34 cellular contexts compared by ENCODE assay signal in genomic region chr14:65604535-65604934, GRCh38.
"Had no signal": no experiment of that assay in that cellular context is flagged by ENCODE, and none has a peak within 500 bp of the region (broad histone marks: within the 10 kb centered on the region; RNA-seq: fewer than 3 reads in every experiment).

No MANE protein-coding gene starts in this region.

- H3K36me3 ChIP-seq: brain microvascular endothelial cell, esophagus muscularis mucosa, gastroesophageal sphincter, heart right ventricle, WERI-Rb-1 had no signal

- H3K27ac Mint-ChIP-seq: activated B cell treated with CpG ODN at 0.5 μM for 24 hours; activated naive CD4-positive, alpha-beta T cell treated with anti-CD3 and anti-CD28 coated beads, Interleukin-2, amount 10 ng/mL, durations not matched to agents 7 days and 5 days; activated naive CD4-positive, alpha-beta T cell treated with anti-CD3 and anti-CD28 coated beads, Interleukin-2, amount 50 U/mL, for 72 hours; activated naive CD8-positive, alpha-beta T cell treated with anti-CD3 and anti-CD28 coated beads, Interleukin-2, amount 10 ng/mL, durations not matched to agents 7 days and 5 days; activated T-cell treated with anti-CD3 and anti-CD28 coated beads, Interleukin-2, amount 50 U/mL, for 24 hours; activated T-cell treated with anti-CD3 and anti-CD28 coated beads, Interleukin-2, amount 50 U/mL, for 72 hours; effector memory CD8-positive, alpha-beta T cell; T-helper 17 cell; T-helper 2 cell treated with Interferon-gamma antibody and Interleukin-4, amounts not matched to agents 5 μg/mL and 100 μg/mL, for 36 hours had no signal

- H3K4me1 ChIP-seq: esophagus muscularis mucosa, foreskin keratinocyte, gastroesophageal sphincter, heart right ventricle had no signal

- H3K9me3 Mint-ChIP-seq: activated naive CD4-positive, alpha-beta T cell treated with anti-CD3 and anti-CD28 coated beads, Interleukin-2, amount 10 ng/mL, durations not matched to agents 7 days and 5 days; activated naive CD4-positive, alpha-beta T cell treated with anti-CD3 and anti-CD28 coated beads, Interleukin-2, amount 50 U/mL, for 72 hours; activated naive CD8-positive, alpha-beta T cell treated with anti-CD3 and anti-CD28 coated beads, Interleukin-2, amount 10 ng/mL, durations not matched to agents 7 days and 5 days; activated T-cell treated with anti-CD3 and anti-CD28 coated beads, Interleukin-2, amount 50 U/mL, for 24 hours; activated T-cell treated with anti-CD3 and anti-CD28 coated beads, Interleukin-2, amount 50 U/mL, for 72 hours; central memory CD8-positive, alpha-beta T cell; effector memory CD8-positive, alpha-beta T cell; T-helper 2 cell treated with Interferon-gamma antibody and Interleukin-4, amounts not matched to agents 5 μg/mL and 100 μg/mL, for 36 hours had no signal

- H3K27ac ChIP-seq: brain microvascular endothelial cell, esophagus muscularis mucosa, foreskin keratinocyte, gastroesophageal sphincter, heart right ventricle, WERI-Rb-1 had no signal

- FAIRE-seq: astrocyte, bronchial epithelial cell, colon had no signal

- H3K27me3 ChIP-seq: brain microvascular endothelial cell, esophagus muscularis mucosa, foreskin keratinocyte, gastroesophageal sphincter, heart right ventricle had no signal

- H3K4me3 ChIP-seq: esophagus muscularis mucosa, gastroesophageal sphincter, heart right ventricle had no signal

- DNase-seq: activated B cell treated with CpG ODN at 0.5 μM for 24 hours; activated CD4-positive, alpha-beta T cell treated with anti-CD3 and anti-CD28 coated beads for 48 hours; activated CD4-positive, alpha-beta T cell treated with anti-CD3 and anti-CD28 coated beads, Interleukin-2, amount 50 U/mL, for 1 hour; activated CD4-positive, alpha-beta T cell treated with anti-CD3 and anti-CD28 coated beads, Interleukin-2, amount 50 U/mL, for 48 hours; activated CD8-positive, alpha-beta memory T cell treated with anti-CD3 and anti-CD28 coated beads, Interleukin-2, amount 50 U/mL, for 48 hours; activated gamma-delta T cell; activated naive CD4-positive, alpha-beta T cell; activated naive CD4-positive, alpha-beta T cell treated with anti-CD3 and anti-CD28 coated beads, Interleukin-2, amount 10 ng/mL, durations not matched to agents 7 days and 5 days; activated naive CD8-positive, alpha-beta T cell treated with anti-CD3 and anti-CD28 coated beads, Interleukin-2, amount 10 ng/mL, durations not matched to agents 7 days and 5 days; activated T-cell treated with anti-CD3 and anti-CD28 coated beads for 4 hours; activated T-cell treated with anti-CD3 and anti-CD28 coated beads, Interleukin-2, amount 50 U/mL, for 24 hours; activated T-cell treated with anti-CD3 and anti-CD28 coated beads, Interleukin-2, amount 50 U/mL, for 72 hours; amniotic stem cell; anterior cingulate cortex; brain microvascular endothelial cell; cortex of kidney; dermis blood vessel endothelial cell; effector CD4-positive, alpha-beta T cell; effector memory CD8-positive, alpha-beta T cell; heart right ventricle; T-helper 1 cell; T-helper 17 cell; T1000; WERI-Rb-1 had no signal

- H3K4me3 Mint-ChIP-seq: activated B cell treated with CpG ODN at 0.5 μM for 24 hours; activated naive CD4-positive, alpha-beta T cell treated with anti-CD3 and anti-CD28 coated beads, Interleukin-2, amount 10 ng/mL, durations not matched to agents 7 days and 5 days; activated naive CD8-positive, alpha-beta T cell treated with anti-CD3 and anti-CD28 coated beads, Interleukin-2, amount 10 ng/mL, durations not matched to agents 7 days and 5 days; activated T-cell treated with anti-CD3 and anti-CD28 coated beads, Interleukin-2, amount 50 U/mL, for 24 hours; activated T-cell treated with anti-CD3 and anti-CD28 coated beads, Interleukin-2, amount 50 U/mL, for 72 hours; central memory CD8-positive, alpha-beta T cell; effector memory CD8-positive, alpha-beta T cell; T-helper 17 cell; T-helper 2 cell treated with Interferon-gamma antibody and Interleukin-4, amounts not matched to agents 5 μg/mL and 100 μg/mL, for 36 hours had no signal

- H3K9me3 ChIP-seq: esophagus muscularis mucosa, gastroesophageal sphincter, heart right ventricle had no signal

- H3K4me1 Mint-ChIP-seq: activated naive CD4-positive, alpha-beta T cell treated with anti-CD3 and anti-CD28 coated beads, Interleukin-2, amount 10 ng/mL, durations not matched to agents 7 days and 5 days; central memory CD8-positive, alpha-beta T cell had no signal

- H3K27me3 Mint-ChIP-seq: activated B cell treated with CpG ODN at 0.5 μM for 24 hours; activated naive CD4-positive, alpha-beta T cell treated with anti-CD3 and anti-CD28 coated beads, Interleukin-2, amount 10 ng/mL, durations not matched to agents 7 days and 5 days; activated naive CD8-positive, alpha-beta T cell treated with anti-CD3 and anti-CD28 coated beads, Interleukin-2, amount 10 ng/mL, durations not matched to agents 7 days and 5 days; activated T-cell treated with anti-CD3 and anti-CD28 coated beads, Interleukin-2, amount 50 U/mL, for 24 hours; central memory CD8-positive, alpha-beta T cell; effector memory CD8-positive, alpha-beta T cell; T-helper 17 cell had no signal

- ATAC-seq: activated CD4-positive, CD25-positive, alpha-beta regulatory T cell treated with anti-CD3 and anti-CD28 coated beads, Interleukin-2, amount 50 U/mL, for 24 hours; activated naive CD4-positive, alpha-beta T cell treated with anti-CD3 and anti-CD28 coated beads, Interleukin-2, amount 50 U/mL, for 72 hours; activated T-cell treated with anti-CD3 and anti-CD28 coated beads, Interleukin-2, amount 50 U/mL, for 72 hours; effector memory CD8-positive, alpha-beta T cell; foreskin keratinocyte; gastroesophageal sphincter; heart right ventricle; T-helper 17 cell had no signal
